In the genomic region with DNA sequence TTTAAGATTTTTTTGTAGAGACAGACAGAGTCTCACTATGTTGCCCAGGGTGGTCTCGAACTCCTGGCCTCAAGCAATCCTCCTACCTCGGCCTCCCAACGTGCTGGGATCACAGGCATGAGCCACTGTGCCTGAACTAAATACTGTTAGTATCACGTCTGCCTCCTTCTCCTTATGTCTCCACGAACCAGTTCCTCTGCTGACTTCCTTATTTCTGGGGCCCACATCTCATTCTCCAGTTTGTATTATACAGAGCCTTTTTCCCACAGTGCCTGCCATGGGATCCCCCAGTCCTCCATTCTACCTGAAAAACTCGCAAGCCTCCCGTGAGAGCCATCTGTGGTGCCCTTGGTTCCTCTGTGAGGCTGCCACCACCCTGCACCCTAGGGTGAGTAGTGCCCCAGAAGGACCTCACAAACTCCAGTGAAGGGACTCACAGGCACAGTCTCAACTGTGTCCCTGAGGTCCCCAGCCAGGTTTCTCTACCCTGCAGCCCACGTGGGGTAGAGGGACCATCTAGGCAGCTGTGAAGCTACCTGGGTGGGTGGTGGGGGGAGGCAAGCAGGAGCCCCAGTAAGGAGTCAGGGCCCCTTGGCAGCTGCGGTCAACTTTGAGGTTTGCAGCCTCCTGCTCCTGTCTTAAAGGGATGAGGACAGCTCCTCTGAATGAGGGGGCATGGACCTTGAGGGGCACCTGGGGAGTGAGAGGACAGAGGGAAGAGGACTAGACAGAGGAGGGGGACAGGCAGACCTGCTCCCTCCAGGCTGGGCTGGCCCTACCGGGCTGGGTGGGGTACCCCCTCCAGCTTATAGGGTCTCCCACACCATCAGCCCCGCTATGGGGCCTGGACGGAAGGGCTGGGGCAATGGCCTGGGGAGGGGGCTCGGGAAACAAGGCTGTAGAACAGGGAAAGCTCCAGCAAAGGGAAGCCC, we compare ENCODE assay signal across 8 cellular contexts. TPM values are rescaled to one million over a fixed set of nuclear protein-coding genes. Genes with fewer than 3 reads are reported as not detected.
A peak's percentile ranks its signal among the peaks of the same experiment; 100 is the strongest.
DNase-seq lines count a peak whose midpoint lies in the region; ATAC-seq and TF ChIP-seq lines count a peak whose summit lies in the region.

No MANE protein-coding gene starts in this region.

- no peaks in the 10 kb centered on the region for H3K9me3 ChIP-seq in Karpas-422 (ENCODE audit: low read length)
- H3K9me3 ChIP-seq in suprapubic skin = no peaks in the 10 kb centered on the region

- DNase-seq in GF-D8 (lab: John Stamatoyannopoulos, UW) = peak; percentile 81
- peak; percentile 41 for DNase-seq in Karpas-422
- DNase-seq in astrocyte of the cerebellum (ENCODE audit: low read depth) = no peak
- no peak for DNase-seq in left lobe of liver (ENCODE audit: low spot score)
- DNase-seq in suprapubic skin (ENCODE audit: low spot score in 2 of 2) = no peak
- no peak for DNase-seq in NCI-H2227 (lab: John Stamatoyannopoulos, UW; ENCODE audit: unreplicated experiment)
- DNase-seq in mesenteric fat pad (ENCODE audit: low spot score) = no peak

- TF ChIP-seq CTCF in astrocyte of the cerebellum (IDR thresholded peaks at IDR 0.05; ENCODE audit: low read depth, low read length, missing control alignments) (no peak), suprapubic skin (IDR thresholded peaks at IDR 0.05) (no peak)

- peaks cover 5% of the 10 kb centered on the region for H3K4me1 ChIP-seq in Karpas-422 (ENCODE audit: low read length)
- peaks cover 42% of the 10 kb centered on the region for H3K4me1 ChIP-seq in suprapubic skin

- H3K4me2 ChIP-seq in Karpas-422 (ENCODE audit: low read depth, low read length, poor library complexity, severe bottlenecking) = no peak overlapping the region

- TF ChIP-seq EP300 in suprapubic skin (IDR thresholded peaks at IDR 0.05) = no peak

- no peak for TF ChIP-seq POLR2A in suprapubic skin (IDR thresholded peaks at IDR 0.05)

- no peaks in the 10 kb centered on the region for H3K9me2 ChIP-seq in Karpas-422 (replicated peaks; ENCODE audit: insufficient read depth, low read length)

- in situ Hi-C loops in astrocyte of the cerebellum (cut with HindIII; ENCODE audit: low sequenced_read_pairs) = no loop called here

- no peak overlapping the region for H3K4me3 ChIP-seq in Karpas-422 (ENCODE audit: low read length)
- H3K4me3 ChIP-seq in astrocyte of the cerebellum (ENCODE audit: low read depth, low read length) = peak overlapping the region; percentile 52
- peak overlapping the region; percentile 74 for H3K4me3 ChIP-seq in suprapubic skin

- H2AFZ ChIP-seq in Karpas-422 (ENCODE audit: low read length) = no peak overlapping the region

- ATAC-seq in left lobe of liver (peak; percentile 9), HG02623 (IDR thresholded peaks at IDR 0.05; ENCODE audit: unreplicated experiment) (no peak)

- H4K20me1 ChIP-seq in Karpas-422 (ENCODE audit: insufficient read depth, low read depth, low read length) = no peaks in the 10 kb centered on the region

- H3K36me3 ChIP-seq in Karpas-422 (ENCODE audit: insufficient read depth, low read length) = no peaks in the 10 kb centered on the region
- no peaks in the 10 kb centered on the region for H3K36me3 ChIP-seq in suprapubic skin

- H3K79me2 ChIP-seq in Karpas-422 (ENCODE audit: low read length) = no peaks in the 10 kb centered on the region

- H3K9ac ChIP-seq in Karpas-422 (ENCODE audit: low read length) = no peak overlapping the region

- H3K27ac ChIP-seq in Karpas-422 (ENCODE audit: low read length) = no peak overlapping the region
- no peak overlapping the region for H3K27ac ChIP-seq in suprapubic skin

- no peaks in the 10 kb centered on the region for H3K27me3 ChIP-seq in Karpas-422 (ENCODE audit: low read length)
- no peaks in the 10 kb centered on the region for H3K27me3 ChIP-seq in suprapubic skin

- WGBS in suprapubic skin = 37% methylated on average over 11 of the region's 13 CpGs

RNA-seq across cellular contexts. Expression of gene PSTPIP2, which starts 1.1 kb away (rescaled TPM):
- not detected in 2 replicates for total RNA-seq in Karpas-422 (2014; rRNA removed; shearing (Covaris generic); ENCODE audit: low replicate concordance)
- total RNA-seq in left lobe of liver (3.9 TPM), suprapubic skin (10 to 100 TPM in 2 of 4 donors, 1 to 10 TPM in 2; 7.5 to 33.6 (median 16.0) TPM), mesenteric fat pad (8.8 TPM)

RNA-seq across cellular contexts. Expression of gene ATP5F1A, which starts 27.1 kb away (rescaled TPM):
- total RNA-seq in Karpas-422 (2014; rRNA removed; shearing (Covaris generic); ENCODE audit: low replicate concordance) = 417 and 563 TPM in 2 replicates
- 314 TPM for total RNA-seq in left lobe of liver
- 100 to 1,000 TPM; 250 to 584 (median 489) TPM for total RNA-seq in suprapubic skin
- total RNA-seq in mesenteric fat pad = 303 TPM

RNA-seq across cellular contexts. Expression of gene HAUS1, which starts 33.2 kb away (rescaled TPM):
- 30.9 and 46.3 TPM in 2 replicates for total RNA-seq in Karpas-422 (2014; rRNA removed; shearing (Covaris generic); ENCODE audit: low replicate concordance)
- total RNA-seq in left lobe of liver (4.1 TPM), suprapubic skin (10 to 100 TPM; 17.0 to 43.6 (median 29.2) TPM), mesenteric fat pad (13.0 TPM)

Comparison
In these comparisons a context has a peak if more than half of its experiments do, and no peak if none do; other contexts are left out.
1. DNase-seq: peak in GF-D8 (single experiment) and Karpas-422 (single experiment); none in astrocyte of the cerebellum (single experiment), left lobe of liver (single experiment), suprapubic skin (0 of 2), NCI-H2227 (single experiment) and mesenteric fat pad (single experiment).